In the genomic region with DNA sequence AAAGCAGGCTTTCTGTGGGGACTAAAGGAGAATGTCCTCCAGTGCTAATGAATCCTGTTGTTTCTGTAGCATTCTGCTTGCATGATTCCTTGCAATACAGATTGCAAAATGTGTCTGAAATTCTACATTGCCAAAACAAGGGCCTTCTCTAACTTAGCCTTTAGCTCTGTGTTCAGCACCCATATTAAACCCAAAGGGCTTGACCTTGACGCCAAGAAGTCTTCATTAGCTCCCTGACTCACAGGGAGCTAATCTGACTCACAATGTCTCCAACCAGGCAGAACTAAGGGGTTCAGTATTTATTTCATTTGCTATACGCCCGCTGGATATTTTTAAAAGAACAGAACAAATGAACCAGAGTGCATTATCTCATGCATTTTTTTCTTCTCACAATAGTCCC, we compare ENCODE assay signal across 19 cellular contexts.
A peak's percentile ranks its signal among the peaks of the same experiment; 100 is the strongest.
DNase-seq lines count a peak whose midpoint lies in the region; ATAC-seq, FAIRE-seq and TF ChIP-seq lines count a peak whose summit lies in the region.
"Had no signal": no experiment of that assay in that cellular context is flagged by ENCODE, and none has a peak within 500 bp of the region (broad histone marks: within the 10 kb centered on the region; RNA-seq: fewer than 3 reads in every experiment).

No MANE protein-coding gene starts in this region.

- no peak overlapping the region for H3K9ac ChIP-seq in Karpas-422 (ENCODE audit: low read length)

- H3K27ac ChIP-seq in Karpas-422 (ENCODE audit: low read length): no peak overlapping the region
- H3K27ac ChIP-seq: body of pancreas had no signal

- H3K27ac Mint-ChIP-seq in activated naive CD4-positive, alpha-beta T cell treated with anti-CD3 and anti-CD28 coated beads, Interleukin-2, amount 10 ng/mL, durations not matched to agents 7 days and 5 days: no peak overlapping the region
- no peak overlapping the region for H3K27ac Mint-ChIP-seq in CD14-positive monocyte
- H3K27ac Mint-ChIP-seq: activated CD4-positive, alpha-beta T cell treated with anti-CD3 and anti-CD28 coated beads, Interleukin-2, amount 10 ng/mL, durations not matched to agents 7 days and 5 days; naive B cell; progenitor cell of endocrine pancreas; stimulated activated naive CD8-positive, alpha-beta T cell treated with anti-CD3 and anti-CD28 coated beads, Interleukin-15, Interleukin-2, amounts not matched to agents 100 ng/mL and 50 ng/mL, for 24 hours had no signal

- H3K79me2 ChIP-seq in Karpas-422 (ENCODE audit: low read length): no peaks in the 10 kb centered on the region

- H3K4me1 Mint-ChIP-seq in activated naive CD4-positive, alpha-beta T cell treated with anti-CD3 and anti-CD28 coated beads, Interleukin-2, amount 10 ng/mL, durations not matched to agents 7 days and 5 days: no peaks in the 10 kb centered on the region
- H3K4me1 Mint-ChIP-seq in CD14-positive monocyte: no peaks in the 10 kb centered on the region
- H3K4me1 Mint-ChIP-seq: activated CD4-positive, alpha-beta T cell treated with anti-CD3 and anti-CD28 coated beads, Interleukin-2, amount 10 ng/mL, durations not matched to agents 7 days and 5 days had no signal

- peaks cover 16% of the 10 kb centered on the region for H3K9me3 ChIP-seq in Karpas-422 (ENCODE audit: low read length)

- H3K9me2 ChIP-seq in Karpas-422 (replicated peaks; ENCODE audit: insufficient read depth, low read length): no peaks in the 10 kb centered on the region

- no peaks in the 10 kb centered on the region for H3K27me3 Mint-ChIP-seq in activated naive CD4-positive, alpha-beta T cell treated with anti-CD3 and anti-CD28 coated beads, Interleukin-2, amount 10 ng/mL, durations not matched to agents 7 days and 5 days
- H3K27me3 Mint-ChIP-seq in CD14-positive monocyte (ENCODE audit: low read depth in 3 of 3): peaks cover 0 to 2% (median 2%) of the 10 kb centered on the region in 3 donors
- H3K27me3 Mint-ChIP-seq: activated CD4-positive, alpha-beta T cell treated with anti-CD3 and anti-CD28 coated beads, Interleukin-2, amount 10 ng/mL, durations not matched to agents 7 days and 5 days; naive B cell; progenitor cell of endocrine pancreas; stimulated activated naive CD8-positive, alpha-beta T cell treated with anti-CD3 and anti-CD28 coated beads, Interleukin-15, Interleukin-2, amounts not matched to agents 100 ng/mL and 50 ng/mL, for 24 hours had no signal

- H3K4me1 ChIP-seq in Karpas-422 (ENCODE audit: low read length): no peaks in the 10 kb centered on the region
- H3K4me1 ChIP-seq: body of pancreas had no signal

- H4K20me1 ChIP-seq in Karpas-422 (ENCODE audit: insufficient read depth, low read depth, low read length): no peaks in the 10 kb centered on the region

- H3K27me3 ChIP-seq in bronchial epithelial cell (ENCODE audit: control insufficient read depth, insufficient read depth, low read length) (no peaks in the 10 kb centered on the region), Karpas-422 (ENCODE audit: low read length) (no peaks in the 10 kb centered on the region)
- H3K27me3 ChIP-seq: body of pancreas had no signal

- no peaks in the 10 kb centered on the region for H3K9me3 Mint-ChIP-seq in activated naive CD4-positive, alpha-beta T cell treated with anti-CD3 and anti-CD28 coated beads, Interleukin-2, amount 10 ng/mL, durations not matched to agents 7 days and 5 days
- peaks cover 0 to 2% (median 0%) of the 10 kb centered on the region in 7 donors for H3K9me3 Mint-ChIP-seq in CD14-positive monocyte
- H3K9me3 Mint-ChIP-seq: activated CD4-positive, alpha-beta T cell treated with anti-CD3 and anti-CD28 coated beads, Interleukin-2, amount 10 ng/mL, durations not matched to agents 7 days and 5 days; stimulated activated naive CD8-positive, alpha-beta T cell treated with anti-CD3 and anti-CD28 coated beads, Interleukin-15, Interleukin-2, amounts not matched to agents 100 ng/mL and 50 ng/mL, for 24 hours had no signal

- no peak overlapping the region for H3K4me3 Mint-ChIP-seq in activated naive CD4-positive, alpha-beta T cell treated with anti-CD3 and anti-CD28 coated beads, Interleukin-2, amount 10 ng/mL, durations not matched to agents 7 days and 5 days
- H3K4me3 Mint-ChIP-seq in CD14-positive monocyte: no peak overlapping the region
- H3K4me3 Mint-ChIP-seq: activated CD4-positive, alpha-beta T cell treated with anti-CD3 and anti-CD28 coated beads, Interleukin-2, amount 10 ng/mL, durations not matched to agents 7 days and 5 days; naive B cell; stimulated activated naive CD8-positive, alpha-beta T cell treated with anti-CD3 and anti-CD28 coated beads, Interleukin-15, Interleukin-2, amounts not matched to agents 100 ng/mL and 50 ng/mL, for 24 hours had no signal

- H3K36me3 ChIP-seq in bronchial epithelial cell (ENCODE audit: control insufficient read depth, insufficient read depth, low read length) (no peaks in the 10 kb centered on the region), Karpas-422 (ENCODE audit: insufficient read depth, low read length) (no peaks in the 10 kb centered on the region)

- no peak overlapping the region for H2AFZ ChIP-seq in Karpas-422 (ENCODE audit: low read length)

- H3K4me2 ChIP-seq in Karpas-422 (ENCODE audit: low read depth, low read length, poor library complexity, severe bottlenecking): no peak overlapping the region

- ATAC-seq in GM18505 (IDR thresholded peaks at IDR 0.05; ENCODE audit: unreplicated experiment): no peak
- ATAC-seq: body of pancreas had no signal

- no peak overlapping the region for H3K4me3 ChIP-seq in AG10803 (ENCODE audit: low read length)
- H3K4me3 ChIP-seq in bronchial epithelial cell (ENCODE audit: low read depth, low read length): no peak overlapping the region
- H3K4me3 ChIP-seq in Karpas-422 (ENCODE audit: low read length): no peak overlapping the region
- H3K4me3 ChIP-seq: body of pancreas had no signal

- no peak for TF ChIP-seq POLR2A in GM18505 (IDR thresholded peaks at IDR 0.05; ENCODE audit: borderline replicate concordance, extremely low read depth, insufficient read depth, insufficient read length)

- intact Hi-C loops in CD14-positive monocyte (cut with micrococcal nuclease): no loop called here

- CTCF ChIA-PET in activated naive CD4-positive, alpha-beta T cell treated with anti-CD3 and anti-CD28 coated beads, Interleukin-2, amount 10 ng/mL, durations not matched to agents 7 days and 5 days (lab: Charles Lee): no interaction called here

- no peaks in the 10 kb centered on the region for H3K36me3 Mint-ChIP-seq in activated naive CD4-positive, alpha-beta T cell treated with anti-CD3 and anti-CD28 coated beads, Interleukin-2, amount 10 ng/mL, durations not matched to agents 7 days and 5 days
- H3K36me3 Mint-ChIP-seq in CD14-positive monocyte: no peaks in the 10 kb centered on the region

- peak; percentile 38 for DNase-seq in AG10803 (ENCODE audit: low read depth)
- peak; percentile 54 for DNase-seq in M059J (ENCODE audit: low read depth)
- DNase-seq in bronchial epithelial cell (ENCODE audit: low read depth): peak; percentile 29
- DNase-seq in medulla oblongata (ENCODE audit: extremely low spot score): peak; percentile 33
- no peak for DNase-seq in activated naive CD4-positive, alpha-beta T cell treated with anti-CD3 and anti-CD28 coated beads, Interleukin-2, amount 10 ng/mL, durations not matched to agents 7 days and 5 days
- no peak for DNase-seq in CD14-positive monocyte (ENCODE audit: low spot score)
- no peak for DNase-seq in Karpas-422
- DNase-seq: activated CD4-positive, alpha-beta T cell treated with anti-CD3 and anti-CD28 coated beads, Interleukin-2, amount 10 ng/mL, durations not matched to agents 7 days and 5 days; activated naive CD4-positive, alpha-beta T cell; body of pancreas; GDM1; naive B cell; NCI-H1436 treated with DMSO at 0.1 percent for 48 hours; NCI-H510A treated with DMSO at 0.1 percent for 48 hours had no signal

- FAIRE-seq in bronchial epithelial cell (lab: Jason Lieb, UNC): no peak
- FAIRE-seq: H1, urothelium cell line had no signal

- TF ChIP-seq CTCF in AG10803 (conservative IDR thresholded peaks at IDR 0.05; ENCODE audit: low read length) (no peak), bronchial epithelial cell (IDR thresholded peaks at IDR 0.05; ENCODE audit: insufficient read depth, low read length, severe bottlenecking) (no peak), CD14-positive monocyte (IDR thresholded peaks at IDR 0.05) (no peak)

Comparison
In these comparisons a context has a peak if more than half of its experiments do, and no peak if none do; other contexts are left out.
1. DNase-seq: peak in AG10803 (single experiment), M059J (single experiment), bronchial epithelial cell (single experiment) and medulla oblongata (single experiment); none in activated naive CD4-positive, alpha-beta T cell treated with anti-CD3 and anti-CD28 coated beads, Interleukin-2, amount 10 ng/mL, durations not matched to agents 7 days and 5 days (single experiment), CD14-positive monocyte (single experiment) and Karpas-422 (single experiment).